In the genomic region with DNA sequence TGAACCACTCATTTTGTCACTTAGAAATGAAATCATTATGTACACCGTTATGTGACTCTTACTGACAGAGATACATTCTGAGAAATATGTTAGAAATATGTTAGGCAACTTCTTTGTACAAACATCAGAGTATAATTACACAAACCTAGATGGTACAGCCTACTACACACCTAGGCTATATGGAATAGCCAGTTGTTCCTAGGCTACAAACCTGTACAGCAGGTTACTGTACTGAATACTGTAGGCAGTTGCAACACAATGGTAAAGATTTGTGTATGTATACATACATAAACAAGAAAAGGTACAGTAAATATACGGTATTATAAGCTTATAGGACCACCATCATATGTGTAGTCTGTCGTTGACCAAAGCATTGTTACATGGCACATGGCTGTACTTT, we compare ENCODE assay signal across 14 cellular contexts. TPM values are rescaled to one million over a fixed set of nuclear protein-coding genes. Genes with fewer than 3 reads are reported as not detected.
DNase-seq lines count a peak whose midpoint lies in the region; ATAC-seq and TF ChIP-seq lines count a peak whose summit lies in the region.
"Had no signal": no experiment of that assay in that cellular context is flagged by ENCODE, and none has a peak within 500 bp of the region (broad histone marks: within the 10 kb centered on the region; RNA-seq: fewer than 3 reads in every experiment).

No MANE protein-coding gene starts in this region.

- no peaks in the 10 kb centered on the region for H3K9me3 ChIP-seq in T-helper 17 cell (ENCODE audit: control insufficient read depth, low read length, poor library complexity, severe bottlenecking)
- H3K9me3 ChIP-seq in left lung: no peaks in the 10 kb centered on the region
- H3K9me3 ChIP-seq: prostate gland had no signal

- H3K27me3 ChIP-seq in left lung: no peaks in the 10 kb centered on the region

- peaks cover 16% of the 10 kb centered on the region for H3K36me3 Mint-ChIP-seq in activated naive CD4-positive, alpha-beta T cell treated with anti-CD3 and anti-CD28 coated beads, Interleukin-2, amount 50 U/mL, for 24 hours
- H3K36me3 Mint-ChIP-seq in T-helper 17 cell (ENCODE audit: low read depth) (peaks cover 17% of the 10 kb centered on the region), chondrocyte (ENCODE audit: low read depth) (peaks cover 7% of the 10 kb centered on the region)

- peaks cover 0 to 16% of the 10 kb centered on the region in 2 donors for H3K36me3 ChIP-seq in left lung
- H3K36me3 ChIP-seq: prostate gland had no signal

- H3K27ac Mint-ChIP-seq in activated naive CD4-positive, alpha-beta T cell treated with anti-CD3 and anti-CD28 coated beads, Interleukin-2, amount 50 U/mL, for 24 hours: peak overlapping the region; percentile 88
- H3K27ac Mint-ChIP-seq in T-helper 17 cell: peak overlapping the region; percentile 84
- peak overlapping the region; percentile 42 for H3K27ac Mint-ChIP-seq in chondrocyte (ENCODE audit: unreplicated experiment)
- peak overlapping the region in 1 of 2 donors; percentile 97 for H3K27ac Mint-ChIP-seq in stimulated activated naive CD8-positive, alpha-beta T cell treated with anti-CD3 and anti-CD28 coated beads, Interleukin-15, amount 100 ng/mL, for 72 hours
- H3K27ac Mint-ChIP-seq: HFFc6 had no signal

- TF ChIP-seq CTCF in chondrocyte (IDR thresholded peaks at IDR 0.05) (no peak), left lung (IDR thresholded peaks at IDR 0.05) (no peak)

- peaks cover 7 to 58% of the 10 kb centered on the region in 2 donors for H3K4me1 ChIP-seq in left lung

- H3K4me3 ChIP-seq in left lung: no peak overlapping the region
- H3K4me3 ChIP-seq: prostate gland had no signal

- peak overlapping the region; percentile 79 for H3K4me3 Mint-ChIP-seq in activated naive CD4-positive, alpha-beta T cell treated with anti-CD3 and anti-CD28 coated beads, Interleukin-2, amount 50 U/mL, for 24 hours
- peak overlapping the region; percentile 73 for H3K4me3 Mint-ChIP-seq in T-helper 17 cell
- H3K4me3 Mint-ChIP-seq in chondrocyte (ENCODE audit: unreplicated experiment): no peak overlapping the region
- H3K4me3 Mint-ChIP-seq in stimulated activated naive CD8-positive, alpha-beta T cell treated with anti-CD3 and anti-CD28 coated beads, Interleukin-15, amount 100 ng/mL, for 72 hours: peak overlapping the region; percentile 82
- H3K4me3 Mint-ChIP-seq: HFFc6 had no signal

- peaks cover 82% of the 10 kb centered on the region for H3K4me1 Mint-ChIP-seq in activated naive CD4-positive, alpha-beta T cell treated with anti-CD3 and anti-CD28 coated beads, Interleukin-2, amount 50 U/mL, for 24 hours
- H3K4me1 Mint-ChIP-seq in T-helper 17 cell: peaks cover 55% of the 10 kb centered on the region
- peaks cover 51% of the 10 kb centered on the region for H3K4me1 Mint-ChIP-seq in chondrocyte (ENCODE audit: low read depth)
- H3K4me1 Mint-ChIP-seq in stimulated activated naive CD8-positive, alpha-beta T cell treated with anti-CD3 and anti-CD28 coated beads, Interleukin-15, amount 100 ng/mL, for 72 hours: peaks cover 77% of the 10 kb centered on the region

- peak overlapping the region in 1 of 2 donors; percentile 21 for H3K27ac ChIP-seq in left lung
- H3K27ac ChIP-seq: prostate gland had no signal

- H3K27me3 Mint-ChIP-seq in activated naive CD4-positive, alpha-beta T cell treated with anti-CD3 and anti-CD28 coated beads, Interleukin-2, amount 50 U/mL, for 24 hours: peaks cover 3% of the 10 kb centered on the region
- H3K27me3 Mint-ChIP-seq in T-helper 17 cell (no peaks in the 10 kb centered on the region), chondrocyte (ENCODE audit: low read depth) (no peaks in the 10 kb centered on the region)
- no peaks in the 10 kb centered on the region for H3K27me3 Mint-ChIP-seq in stimulated activated naive CD8-positive, alpha-beta T cell treated with anti-CD3 and anti-CD28 coated beads, Interleukin-15, amount 100 ng/mL, for 72 hours

- no peaks in the 10 kb centered on the region for H3K9me3 Mint-ChIP-seq in activated naive CD4-positive, alpha-beta T cell treated with anti-CD3 and anti-CD28 coated beads, Interleukin-2, amount 50 U/mL, for 24 hours
- H3K9me3 Mint-ChIP-seq in chondrocyte (ENCODE audit: low read depth): no peaks in the 10 kb centered on the region
- H3K9me3 Mint-ChIP-seq in stimulated activated naive CD8-positive, alpha-beta T cell treated with anti-CD3 and anti-CD28 coated beads, Interleukin-15, amount 100 ng/mL, for 72 hours: no peaks in the 10 kb centered on the region

- intact Hi-C loops in left lung (cut with DNase I): no loop called here

- no peak for DNase-seq in activated naive CD4-positive, alpha-beta T cell (lab: John Stamatoyannopoulos, UW)
- DNase-seq in T-helper 17 cell (no peak), chondrocyte (ENCODE audit: low spot score) (no peak), left lung (no peak), hepatic stellate cell (ENCODE audit: low spot score) (no peak), NCI-H2196 treated with DMSO at 0.1 percent for 48 hours (lab: John Stamatoyannopoulos, UW; ENCODE audit: unreplicated experiment) (no peak)
- no peak for DNase-seq in stimulated activated naive CD8-positive, alpha-beta T cell treated with anti-CD3 and anti-CD28 coated beads, Interleukin-15, amount 100 ng/mL, for 72 hours
- DNase-seq: HFFc6; NCI-H1092 treated with DMSO at 0.1 percent for 48 hours; NK-92 treated with Interleukin-12 subunit alpha and Interleukin-12 subunit beta, amount 100 ng/mL, for 24 hours; stimulated activated CD4-positive, alpha-beta T cell treated with anti-CD3 and anti-CD28 coated beads, Interleukin-12 subunit alpha, Interleukin-12 subunit beta, amount 100 ng/mL, for 4 hours had no signal

- ATAC-seq in T-helper 17 cell (no peak), left lung (no peak)
- ATAC-seq in stimulated activated naive CD8-positive, alpha-beta T cell treated with anti-CD3 and anti-CD28 coated beads, Interleukin-15, amount 100 ng/mL, for 72 hours: no peak
- ATAC-seq: HepG2 had no signal

RNA-seq across cellular contexts. Expression of a gene that starts 3.7 kb away (rescaled TPM):
- total RNA-seq in T-helper 17 cell: 10 to 100 TPM; 61.0 to 62.5 TPM
- 34.2 to 44.1 TPM (median 34.5 TPM) in 3 replicates for total RNA-seq in chondrocyte
- total RNA-seq in left lung: 10 to 100 TPM; 58.2 to 69.8 TPM
